1 cellular context compared by ENCODE assay signal in the genomic region with DNA sequence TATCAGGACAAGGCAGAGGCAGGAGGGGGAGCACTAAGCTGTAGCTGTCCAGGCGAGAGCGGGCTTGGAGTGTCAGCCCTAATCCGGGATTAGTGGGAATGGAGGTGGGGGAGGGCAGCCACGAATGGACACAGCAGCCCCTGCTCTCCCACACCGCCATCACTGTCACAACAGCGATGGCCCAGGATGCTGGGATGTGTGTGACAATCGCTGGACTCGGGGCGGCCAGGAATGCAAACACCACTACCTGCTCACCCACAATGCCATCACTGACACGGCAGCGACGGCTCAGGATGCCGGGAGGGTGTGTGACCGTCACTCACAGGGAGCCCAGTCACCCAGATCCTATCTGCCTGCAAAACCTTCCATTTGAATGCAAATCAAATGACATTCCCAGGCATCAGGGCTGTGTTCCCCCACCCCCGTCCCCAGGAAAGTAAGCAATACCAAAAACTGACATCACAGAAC.
TF ChIP-seq lines count a peak whose summit lies in the region.

No MANE protein-coding gene starts in this region.

TF ChIP-seq in GM12878, 131 proteins besides CTCF, POLR2A, EP300 and RAD21:
- TF ChIP-seq POLR2AphosphoS2 (IDR thresholded peaks at IDR 0.05; ENCODE audit: low read depth, low read length) (no peak), RFX5 (IDR thresholded peaks at IDR 0.05; ENCODE audit: low read depth, low read length) (no peak), DPF2 (IDR thresholded peaks at IDR 0.05) (no peak), KDM1A (IDR thresholded peaks at IDR 0.05; ENCODE audit: borderline replicate concordance) (no peak), BRCA1 (IDR thresholded peaks at IDR 0.05; ENCODE audit: low read depth, low read length) (no peak), JUND (IDR thresholded peaks at IDR 0.05; ENCODE audit: low read depth, low read length) (no peak), ZNF217 (IDR thresholded peaks at IDR 0.05) (no peak), BACH1 (IDR thresholded peaks at IDR 0.05; ENCODE audit: borderline replicate concordance) (no peak), HDAC2 (IDR thresholded peaks at IDR 0.05) (no peak), WRNIP1 (IDR thresholded peaks at IDR 0.05; ENCODE audit: borderline replicate concordance, low read depth, low read length) (no peak), RCOR1 (conservative IDR thresholded peaks at IDR 0.05; ENCODE audit: low read depth, low read length) (no peak), NFXL1 (IDR thresholded peaks at IDR 0.05; ENCODE audit: borderline replicate concordance) (no peak), TCF3 (IDR thresholded peaks at IDR 0.05; ENCODE audit: borderline replicate concordance, insufficient read depth, low read depth, low read length) (peak; percentile 74; the same call in 1 of the 2 replicates), RB1 (IDR thresholded peaks at IDR 0.05; ENCODE audit: borderline replicate concordance) (no peak)
- TF ChIP-seq, protein P1, sequence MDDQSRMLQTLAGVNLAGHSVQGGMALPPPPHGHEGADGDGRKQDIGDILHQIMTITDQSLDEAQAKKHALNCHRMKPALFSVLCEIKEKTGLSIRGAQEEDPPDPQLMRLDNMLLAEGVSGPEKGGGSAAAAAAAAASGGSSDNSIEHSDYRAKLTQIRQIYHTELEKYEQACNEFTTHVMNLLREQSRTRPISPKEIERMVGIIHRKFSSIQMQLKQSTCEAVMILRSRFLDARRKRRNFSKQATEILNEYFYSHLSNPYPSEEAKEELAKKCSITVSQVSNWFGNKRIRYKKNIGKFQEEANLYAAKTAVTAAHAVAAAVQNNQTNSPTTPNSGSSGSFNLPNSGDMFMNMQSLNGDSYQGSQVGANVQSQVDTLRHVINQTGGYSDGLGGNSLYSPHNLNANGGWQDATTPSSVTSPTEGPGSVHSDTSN (IDR thresholded peaks at IDR 0.05; ENCODE audit: insufficient replicate concordance, low read depth, low read length): peak; percentile 42
- TF ChIP-seq, protein P2, sequence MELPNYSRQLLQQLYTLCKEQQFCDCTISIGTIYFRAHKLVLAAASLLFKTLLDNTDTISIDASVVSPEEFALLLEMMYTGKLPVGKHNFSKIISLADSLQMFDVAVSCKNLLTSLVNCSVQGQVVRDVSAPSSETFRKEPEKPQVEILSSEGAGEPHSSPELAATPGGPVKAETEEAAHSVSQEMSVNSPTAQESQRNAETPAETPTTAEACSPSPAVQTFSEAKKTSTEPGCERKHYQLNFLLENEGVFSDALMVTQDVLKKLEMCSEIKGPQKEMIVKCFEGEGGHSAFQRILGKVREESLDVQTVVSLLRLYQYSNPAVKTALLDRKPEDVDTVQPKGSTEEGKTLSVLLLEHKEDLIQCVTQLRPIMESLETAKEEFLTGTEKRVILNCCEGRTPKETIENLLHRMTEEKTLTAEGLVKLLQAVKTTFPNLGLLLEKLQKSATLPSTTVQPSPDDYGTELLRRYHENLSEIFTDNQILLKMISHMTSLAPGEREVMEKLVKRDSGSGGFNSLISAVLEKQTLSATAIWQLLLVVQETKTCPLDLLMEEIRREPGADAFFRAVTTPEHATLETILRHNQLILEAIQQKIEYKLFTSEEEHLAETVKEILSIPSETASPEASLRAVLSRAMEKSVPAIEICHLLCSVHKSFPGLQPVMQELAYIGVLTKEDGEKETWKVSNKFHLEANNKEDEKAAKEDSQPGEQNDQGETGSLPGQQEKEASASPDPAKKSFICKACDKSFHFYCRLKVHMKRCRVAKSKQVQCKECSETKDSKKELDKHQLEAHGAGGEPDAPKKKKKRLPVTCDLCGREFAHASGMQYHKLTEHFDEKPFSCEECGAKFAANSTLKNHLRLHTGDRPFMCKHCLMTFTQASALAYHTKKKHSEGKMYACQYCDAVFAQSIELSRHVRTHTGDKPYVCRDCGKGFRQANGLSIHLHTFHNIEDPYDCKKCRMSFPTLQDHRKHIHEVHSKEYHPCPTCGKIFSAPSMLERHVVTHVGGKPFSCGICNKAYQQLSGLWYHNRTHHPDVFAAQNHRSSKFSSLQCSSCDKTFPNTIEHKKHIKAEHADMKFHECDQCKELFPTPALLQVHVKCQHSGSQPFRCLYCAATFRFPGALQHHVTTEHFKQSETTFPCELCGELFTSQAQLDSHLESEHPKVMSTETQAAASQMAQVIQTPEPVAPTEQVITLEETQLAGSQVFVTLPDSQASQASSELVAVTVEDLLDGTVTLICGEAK (IDR thresholded peaks at IDR 0.05; ENCODE audit: borderline replicate concordance): no peak
- TF ChIP-seq, protein P3, sequence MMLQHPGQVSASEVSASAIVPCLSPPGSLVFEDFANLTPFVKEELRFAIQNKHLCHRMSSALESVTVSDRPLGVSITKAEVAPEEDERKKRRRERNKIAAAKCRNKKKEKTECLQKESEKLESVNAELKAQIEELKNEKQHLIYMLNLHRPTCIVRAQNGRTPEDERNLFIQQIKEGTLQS (IDR thresholded peaks at IDR 0.05; ENCODE audit: borderline replicate concordance, extremely low read depth, low read depth, low read length): no peak
- TF ChIP-seq, protein P4, sequence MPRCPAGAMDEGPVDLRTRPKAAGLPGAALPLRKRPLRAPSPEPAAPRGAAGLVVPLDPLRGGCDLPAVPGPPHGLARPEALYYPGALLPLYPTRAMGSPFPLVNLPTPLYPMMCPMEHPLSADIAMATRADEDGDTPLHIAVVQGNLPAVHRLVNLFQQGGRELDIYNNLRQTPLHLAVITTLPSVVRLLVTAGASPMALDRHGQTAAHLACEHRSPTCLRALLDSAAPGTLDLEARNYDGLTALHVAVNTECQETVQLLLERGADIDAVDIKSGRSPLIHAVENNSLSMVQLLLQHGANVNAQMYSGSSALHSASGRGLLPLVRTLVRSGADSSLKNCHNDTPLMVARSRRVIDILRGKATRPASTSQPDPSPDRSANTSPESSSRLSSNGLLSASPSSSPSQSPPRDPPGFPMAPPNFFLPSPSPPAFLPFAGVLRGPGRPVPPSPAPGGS (IDR thresholded peaks at IDR 0.05; ENCODE audit: borderline replicate concordance, insufficient read depth, low read depth, low read length, poor library complexity, severe bottlenecking): peak; percentile 94
- TF ChIP-seq, protein P5, sequence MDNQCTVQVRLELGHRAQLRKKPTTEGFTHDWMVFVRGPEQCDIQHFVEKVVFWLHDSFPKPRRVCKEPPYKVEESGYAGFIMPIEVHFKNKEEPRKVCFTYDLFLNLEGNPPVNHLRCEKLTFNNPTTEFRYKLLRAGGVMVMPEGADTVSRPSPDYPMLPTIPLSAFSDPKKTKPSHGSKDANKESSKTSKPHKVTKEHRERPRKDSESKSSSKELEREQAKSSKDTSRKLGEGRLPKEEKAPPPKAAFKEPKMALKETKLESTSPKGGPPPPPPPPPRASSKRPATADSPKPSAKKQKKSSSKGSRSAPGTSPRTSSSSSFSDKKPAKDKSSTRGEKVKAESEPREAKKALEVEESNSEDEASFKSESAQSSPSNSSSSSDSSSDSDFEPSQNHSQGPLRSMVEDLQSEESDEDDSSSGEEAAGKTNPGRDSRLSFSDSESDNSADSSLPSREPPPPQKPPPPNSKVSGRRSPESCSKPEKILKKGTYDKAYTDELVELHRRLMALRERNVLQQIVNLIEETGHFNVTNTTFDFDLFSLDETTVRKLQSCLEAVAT (IDR thresholded peaks at IDR 0.05): no peak
- TF ChIP-seq, protein P6, sequence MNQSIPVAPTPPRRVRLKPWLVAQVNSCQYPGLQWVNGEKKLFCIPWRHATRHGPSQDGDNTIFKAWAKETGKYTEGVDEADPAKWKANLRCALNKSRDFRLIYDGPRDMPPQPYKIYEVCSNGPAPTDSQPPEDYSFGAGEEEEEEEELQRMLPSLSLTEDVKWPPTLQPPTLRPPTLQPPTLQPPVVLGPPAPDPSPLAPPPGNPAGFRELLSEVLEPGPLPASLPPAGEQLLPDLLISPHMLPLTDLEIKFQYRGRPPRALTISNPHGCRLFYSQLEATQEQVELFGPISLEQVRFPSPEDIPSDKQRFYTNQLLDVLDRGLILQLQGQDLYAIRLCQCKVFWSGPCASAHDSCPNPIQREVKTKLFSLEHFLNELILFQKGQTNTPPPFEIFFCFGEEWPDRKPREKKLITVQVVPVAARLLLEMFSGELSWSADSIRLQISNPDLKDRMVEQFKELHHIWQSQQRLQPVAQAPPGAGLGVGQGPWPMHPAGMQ (IDR thresholded peaks at IDR 0.05; ENCODE audit: borderline replicate concordance): no peak
